In the genomic region with DNA sequence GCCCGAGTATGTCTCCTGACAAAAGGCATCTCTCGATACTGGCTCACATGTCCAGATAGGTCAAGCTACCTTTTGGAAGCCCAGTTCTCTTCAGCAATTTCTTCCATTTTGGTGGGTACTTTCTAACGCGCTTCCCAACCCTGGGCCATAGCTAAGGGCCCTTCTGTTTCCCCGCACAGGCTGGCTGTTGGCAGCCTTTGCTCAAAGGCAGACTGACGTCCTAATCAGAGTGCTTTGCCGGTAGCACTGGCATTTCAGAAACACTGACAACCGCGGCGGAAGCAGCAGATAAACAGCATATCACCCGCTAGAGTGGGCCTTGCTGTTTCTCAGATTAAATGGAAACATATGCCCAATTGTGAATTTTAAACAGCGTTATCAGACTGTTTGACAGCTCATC, we compare ENCODE assay signal across 2 cellular contexts.
TF ChIP-seq lines count a peak whose summit lies in the region.

No MANE protein-coding gene starts in this region.

TF ChIP-seq in SK-N-SH, 30 proteins besides CTCF, POLR2A, EP300 and RAD21 (continues in another document):
- TF ChIP-seq NRF1 (IDR thresholded peaks at IDR 0.05; ENCODE audit: low read depth, low read length), result no peak
- TF ChIP-seq, protein P1, sequence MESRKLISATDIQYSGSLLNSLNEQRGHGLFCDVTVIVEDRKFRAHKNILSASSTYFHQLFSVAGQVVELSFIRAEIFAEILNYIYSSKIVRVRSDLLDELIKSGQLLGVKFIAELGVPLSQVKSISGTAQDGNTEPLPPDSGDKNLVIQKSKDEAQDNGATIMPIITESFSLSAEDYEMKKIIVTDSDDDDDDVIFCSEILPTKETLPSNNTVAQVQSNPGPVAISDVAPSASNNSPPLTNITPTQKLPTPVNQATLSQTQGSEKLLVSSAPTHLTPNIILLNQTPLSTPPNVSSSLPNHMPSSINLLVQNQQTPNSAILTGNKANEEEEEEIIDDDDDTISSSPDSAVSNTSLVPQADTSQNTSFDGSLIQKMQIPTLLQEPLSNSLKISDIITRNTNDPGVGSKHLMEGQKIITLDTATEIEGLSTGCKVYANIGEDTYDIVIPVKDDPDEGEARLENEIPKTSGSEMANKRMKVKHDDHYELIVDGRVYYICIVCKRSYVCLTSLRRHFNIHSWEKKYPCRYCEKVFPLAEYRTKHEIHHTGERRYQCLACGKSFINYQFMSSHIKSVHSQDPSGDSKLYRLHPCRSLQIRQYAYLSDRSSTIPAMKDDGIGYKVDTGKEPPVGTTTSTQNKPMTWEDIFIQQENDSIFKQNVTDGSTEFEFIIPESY (IDR thresholded peaks at IDR 0.05; ENCODE audit: borderline replicate concordance, low read depth), result no peak
- TF ChIP-seq, protein P2, sequence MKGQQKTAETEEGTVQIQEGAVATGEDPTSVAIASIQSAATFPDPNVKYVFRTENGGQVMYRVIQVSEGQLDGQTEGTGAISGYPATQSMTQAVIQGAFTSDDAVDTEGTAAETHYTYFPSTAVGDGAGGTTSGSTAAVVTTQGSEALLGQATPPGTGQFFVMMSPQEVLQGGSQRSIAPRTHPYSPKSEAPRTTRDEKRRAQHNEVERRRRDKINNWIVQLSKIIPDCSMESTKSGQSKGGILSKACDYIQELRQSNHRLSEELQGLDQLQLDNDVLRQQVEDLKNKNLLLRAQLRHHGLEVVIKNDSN (IDR thresholded peaks at IDR 0.05; ENCODE audit: borderline replicate concordance, low read depth), result no peak
- TF ChIP-seq, protein P3, sequence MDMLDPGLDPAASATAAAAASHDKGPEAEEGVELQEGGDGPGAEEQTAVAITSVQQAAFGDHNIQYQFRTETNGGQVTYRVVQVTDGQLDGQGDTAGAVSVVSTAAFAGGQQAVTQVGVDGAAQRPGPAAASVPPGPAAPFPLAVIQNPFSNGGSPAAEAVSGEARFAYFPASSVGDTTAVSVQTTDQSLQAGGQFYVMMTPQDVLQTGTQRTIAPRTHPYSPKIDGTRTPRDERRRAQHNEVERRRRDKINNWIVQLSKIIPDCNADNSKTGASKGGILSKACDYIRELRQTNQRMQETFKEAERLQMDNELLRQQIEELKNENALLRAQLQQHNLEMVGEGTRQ (IDR thresholded peaks at IDR 0.05; ENCODE audit: borderline replicate concordance, low read depth, low read length), result no peak
- no peak for TF ChIP-seq YY1 (IDR thresholded peaks at IDR 0.05; ENCODE audit: low read depth)
- TF ChIP-seq, protein P4, sequence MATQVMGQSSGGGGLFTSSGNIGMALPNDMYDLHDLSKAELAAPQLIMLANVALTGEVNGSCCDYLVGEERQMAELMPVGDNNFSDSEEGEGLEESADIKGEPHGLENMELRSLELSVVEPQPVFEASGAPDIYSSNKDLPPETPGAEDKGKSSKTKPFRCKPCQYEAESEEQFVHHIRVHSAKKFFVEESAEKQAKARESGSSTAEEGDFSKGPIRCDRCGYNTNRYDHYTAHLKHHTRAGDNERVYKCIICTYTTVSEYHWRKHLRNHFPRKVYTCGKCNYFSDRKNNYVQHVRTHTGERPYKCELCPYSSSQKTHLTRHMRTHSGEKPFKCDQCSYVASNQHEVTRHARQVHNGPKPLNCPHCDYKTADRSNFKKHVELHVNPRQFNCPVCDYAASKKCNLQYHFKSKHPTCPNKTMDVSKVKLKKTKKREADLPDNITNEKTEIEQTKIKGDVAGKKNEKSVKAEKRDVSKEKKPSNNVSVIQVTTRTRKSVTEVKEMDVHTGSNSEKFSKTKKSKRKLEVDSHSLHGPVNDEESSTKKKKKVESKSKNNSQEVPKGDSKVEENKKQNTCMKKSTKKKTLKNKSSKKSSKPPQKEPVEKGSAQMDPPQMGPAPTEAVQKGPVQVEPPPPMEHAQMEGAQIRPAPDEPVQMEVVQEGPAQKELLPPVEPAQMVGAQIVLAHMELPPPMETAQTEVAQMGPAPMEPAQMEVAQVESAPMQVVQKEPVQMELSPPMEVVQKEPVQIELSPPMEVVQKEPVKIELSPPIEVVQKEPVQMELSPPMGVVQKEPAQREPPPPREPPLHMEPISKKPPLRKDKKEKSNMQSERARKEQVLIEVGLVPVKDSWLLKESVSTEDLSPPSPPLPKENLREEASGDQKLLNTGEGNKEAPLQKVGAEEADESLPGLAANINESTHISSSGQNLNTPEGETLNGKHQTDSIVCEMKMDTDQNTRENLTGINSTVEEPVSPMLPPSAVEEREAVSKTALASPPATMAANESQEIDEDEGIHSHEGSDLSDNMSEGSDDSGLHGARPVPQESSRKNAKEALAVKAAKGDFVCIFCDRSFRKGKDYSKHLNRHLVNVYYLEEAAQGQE (IDR thresholded peaks at IDR 0.05; ENCODE audit: low read depth, low read length), result no peak
- TF ChIP-seq JUND (IDR thresholded peaks at IDR 0.05), result no peak
- TF ChIP-seq CHD2 (IDR thresholded peaks at IDR 0.05; ENCODE audit: low read length, partially characterized antibody), result no peak
- TF ChIP-seq, protein P5, sequence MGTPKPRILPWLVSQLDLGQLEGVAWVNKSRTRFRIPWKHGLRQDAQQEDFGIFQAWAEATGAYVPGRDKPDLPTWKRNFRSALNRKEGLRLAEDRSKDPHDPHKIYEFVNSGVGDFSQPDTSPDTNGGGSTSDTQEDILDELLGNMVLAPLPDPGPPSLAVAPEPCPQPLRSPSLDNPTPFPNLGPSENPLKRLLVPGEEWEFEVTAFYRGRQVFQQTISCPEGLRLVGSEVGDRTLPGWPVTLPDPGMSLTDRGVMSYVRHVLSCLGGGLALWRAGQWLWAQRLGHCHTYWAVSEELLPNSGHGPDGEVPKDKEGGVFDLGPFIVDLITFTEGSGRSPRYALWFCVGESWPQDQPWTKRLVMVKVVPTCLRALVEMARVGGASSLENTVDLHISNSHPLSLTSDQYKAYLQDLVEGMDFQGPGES (IDR thresholded peaks at IDR 0.05; ENCODE audit: low read depth, low read length), result no peak
- no peak for TF ChIP-seq RXRA (IDR thresholded peaks at IDR 0.05; ENCODE audit: borderline replicate concordance, low read depth)
- TF ChIP-seq SIN3A (IDR thresholded peaks at IDR 0.05; ENCODE audit: borderline replicate concordance, low read depth, low read length), result no peak
- no peak for TF ChIP-seq FOSL2 (IDR thresholded peaks at IDR 0.05; ENCODE audit: borderline replicate concordance, low read depth)
- TF ChIP-seq, protein P6, sequence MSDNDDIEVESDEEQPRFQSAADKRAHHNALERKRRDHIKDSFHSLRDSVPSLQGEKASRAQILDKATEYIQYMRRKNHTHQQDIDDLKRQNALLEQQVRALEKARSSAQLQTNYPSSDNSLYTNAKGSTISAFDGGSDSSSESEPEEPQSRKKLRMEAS (IDR thresholded peaks at IDR 0.05; ENCODE audit: low read depth), result no peak
- TF ChIP-seq MEF2A (IDR thresholded peaks at IDR 0.05; ENCODE audit: borderline replicate concordance, low read depth), result no peak
- TF ChIP-seq, protein P7, sequence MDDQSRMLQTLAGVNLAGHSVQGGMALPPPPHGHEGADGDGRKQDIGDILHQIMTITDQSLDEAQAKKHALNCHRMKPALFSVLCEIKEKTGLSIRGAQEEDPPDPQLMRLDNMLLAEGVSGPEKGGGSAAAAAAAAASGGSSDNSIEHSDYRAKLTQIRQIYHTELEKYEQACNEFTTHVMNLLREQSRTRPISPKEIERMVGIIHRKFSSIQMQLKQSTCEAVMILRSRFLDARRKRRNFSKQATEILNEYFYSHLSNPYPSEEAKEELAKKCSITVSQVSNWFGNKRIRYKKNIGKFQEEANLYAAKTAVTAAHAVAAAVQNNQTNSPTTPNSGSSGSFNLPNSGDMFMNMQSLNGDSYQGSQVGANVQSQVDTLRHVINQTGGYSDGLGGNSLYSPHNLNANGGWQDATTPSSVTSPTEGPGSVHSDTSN (IDR thresholded peaks at IDR 0.05), result no peak
- no peak for TF ChIP-seq GATA2 (CRISPR knock-in tag; IDR thresholded peaks at IDR 0.05)
- no peak for TF ChIP-seq SMC3 (IDR thresholded peaks at IDR 0.05; ENCODE audit: low read depth, low read length)
- TF ChIP-seq ELF1 (IDR thresholded peaks at IDR 0.05), result no peak

TF ChIP-seq in SK-N-SH treated with all-trans-retinoic acid at 6 μM for 48 hours, 23 proteins besides CTCF, POLR2A, EP300 and RAD21 (continued from another document):
- TF ChIP-seq PPARA (CRISPR knock-in tag; IDR thresholded peaks at IDR 0.05; ENCODE audit: borderline replicate concordance) (no peak), ZNF565 (CRISPR knock-in tag; conservative IDR thresholded peaks at IDR 0.05; ENCODE audit: low read depth) (no peak), ISL1 (CRISPR knock-in tag; IDR thresholded peaks at IDR 0.05) (no peak), ZNF8 (CRISPR knock-in tag; IDR thresholded peaks at IDR 0.05) (no peak)
- TF ChIP-seq, protein P8, sequence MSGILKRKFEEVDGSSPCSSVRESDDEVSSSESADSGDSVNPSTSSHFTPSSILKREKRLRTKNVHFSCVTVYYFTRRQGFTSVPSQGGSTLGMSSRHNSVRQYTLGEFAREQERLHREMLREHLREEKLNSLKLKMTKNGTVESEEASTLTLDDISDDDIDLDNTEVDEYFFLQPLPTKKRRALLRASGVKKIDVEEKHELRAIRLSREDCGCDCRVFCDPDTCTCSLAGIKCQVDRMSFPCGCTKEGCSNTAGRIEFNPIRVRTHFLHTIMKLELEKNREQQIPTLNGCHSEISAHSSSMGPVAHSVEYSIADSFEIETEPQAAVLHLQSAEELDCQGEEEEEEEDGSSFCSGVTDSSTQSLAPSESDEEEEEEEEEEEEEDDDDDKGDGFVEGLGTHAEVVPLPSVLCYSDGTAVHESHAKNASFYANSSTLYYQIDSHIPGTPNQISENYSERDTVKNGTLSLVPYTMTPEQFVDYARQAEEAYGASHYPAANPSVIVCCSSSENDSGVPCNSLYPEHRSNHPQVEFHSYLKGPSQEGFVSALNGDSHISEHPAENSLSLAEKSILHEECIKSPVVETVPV (CRISPR knock-in tag; IDR thresholded peaks at IDR 0.05), result no peak
- TF ChIP-seq, protein P9, sequence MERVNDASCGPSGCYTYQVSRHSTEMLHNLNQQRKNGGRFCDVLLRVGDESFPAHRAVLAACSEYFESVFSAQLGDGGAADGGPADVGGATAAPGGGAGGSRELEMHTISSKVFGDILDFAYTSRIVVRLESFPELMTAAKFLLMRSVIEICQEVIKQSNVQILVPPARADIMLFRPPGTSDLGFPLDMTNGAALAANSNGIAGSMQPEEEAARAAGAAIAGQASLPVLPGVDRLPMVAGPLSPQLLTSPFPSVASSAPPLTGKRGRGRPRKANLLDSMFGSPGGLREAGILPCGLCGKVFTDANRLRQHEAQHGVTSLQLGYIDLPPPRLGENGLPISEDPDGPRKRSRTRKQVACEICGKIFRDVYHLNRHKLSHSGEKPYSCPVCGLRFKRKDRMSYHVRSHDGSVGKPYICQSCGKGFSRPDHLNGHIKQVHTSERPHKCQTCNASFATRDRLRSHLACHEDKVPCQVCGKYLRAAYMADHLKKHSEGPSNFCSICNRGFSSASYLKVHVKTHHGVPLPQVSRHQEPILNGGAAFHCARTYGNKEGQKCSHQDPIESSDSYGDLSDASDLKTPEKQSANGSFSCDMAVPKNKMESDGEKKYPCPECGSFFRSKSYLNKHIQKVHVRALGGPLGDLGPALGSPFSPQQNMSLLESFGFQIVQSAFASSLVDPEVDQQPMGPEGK (CRISPR knock-in tag; IDR thresholded peaks at IDR 0.05; ENCODE audit: borderline replicate concordance), result no peak
- TF ChIP-seq, protein P10, sequence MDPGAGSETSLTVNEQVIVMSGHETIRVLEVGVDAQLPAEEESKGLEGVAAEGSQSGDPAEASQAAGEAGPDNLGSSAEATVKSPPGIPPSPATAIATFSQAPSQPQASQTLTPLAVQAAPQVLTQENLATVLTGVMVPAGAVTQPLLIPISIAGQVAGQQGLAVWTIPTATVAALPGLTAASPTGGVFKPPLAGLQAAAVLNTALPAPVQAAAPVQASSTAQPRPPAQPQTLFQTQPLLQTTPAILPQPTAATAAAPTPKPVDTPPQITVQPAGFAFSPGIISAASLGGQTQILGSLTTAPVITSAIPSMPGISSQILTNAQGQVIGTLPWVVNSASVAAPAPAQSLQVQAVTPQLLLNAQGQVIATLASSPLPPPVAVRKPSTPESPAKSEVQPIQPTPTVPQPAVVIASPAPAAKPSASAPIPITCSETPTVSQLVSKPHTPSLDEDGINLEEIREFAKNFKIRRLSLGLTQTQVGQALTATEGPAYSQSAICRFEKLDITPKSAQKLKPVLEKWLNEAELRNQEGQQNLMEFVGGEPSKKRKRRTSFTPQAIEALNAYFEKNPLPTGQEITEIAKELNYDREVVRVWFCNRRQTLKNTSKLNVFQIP (CRISPR knock-in tag; IDR thresholded peaks at IDR 0.05; ENCODE audit: borderline replicate concordance, low read depth), result no peak
